Comparison of ENCODE assay signal across 8 cellular contexts in genomic region chr4:47913858-47914218, GRCh38. TPM values are rescaled to one million over a fixed set of nuclear protein-coding genes. Genes with fewer than 3 reads are reported as not detected.
DNase-seq lines count a peak whose midpoint lies in the region; ATAC-seq and TF ChIP-seq lines count a peak whose summit lies in the region.

No MANE protein-coding gene starts in this region.

- 0 to 1% methylated on average over 24 to 30 of the region's 30 CpGs for WGBS in body of pancreas, 2 donors

- H3K27me3 Mint-ChIP-seq in immature natural killer cell (ENCODE audit: low read depth in 3 of 3), result peaks cover 0 to 4% (median 4%) of the 10 kb centered on the region in 3 donors

- TF ChIP-seq CTCF in body of pancreas (IDR thresholded peaks at IDR 0.05), result peak in 1 of 7 experiments; percentile 18

- intact Hi-C loops in body of pancreas (cut with DNase I), result no loop called here

- H3K36me3 Mint-ChIP-seq in immature natural killer cell, result peaks cover 0 to 12% (median 6%) of the 10 kb centered on the region in 3 donors

- peaks cover 10 to 29% (median 19%) of the 10 kb centered on the region in 11 experiments; a peak in 21 of 22 replicates for H3K36me3 ChIP-seq in BLaER1 treated with 17β-estradiol and CSF1 and Interleukin-3, amounts not matched to agents 10 nM and 100 nM
- H3K36me3 ChIP-seq in body of pancreas (replicated peaks in 1 of 2; ENCODE audit: insufficient read depth in 1 of 2, low read depth in 2 of 2), result no peaks in the 10 kb centered on the region

- H3K4me3 ChIP-seq in BLaER1 treated with 17β-estradiol and CSF1 and Interleukin-3, amounts not matched to agents 10 nM and 100 nM, result peak overlapping the region; percentile 77 to 98 (median 93)
- H3K4me3 ChIP-seq in body of pancreas, result peak overlapping the region; percentile 42 to 80

- TF ChIP-seq POLR2A in body of pancreas (IDR thresholded peaks at IDR 0.05), result no peak

- peaks cover 9 to 18% (median 13%) of the 10 kb centered on the region in 11 experiments; a peak in 21 of 22 replicates for H3K9me3 ChIP-seq in BLaER1 treated with 17β-estradiol and CSF1 and Interleukin-3, amounts not matched to agents 10 nM and 100 nM (replicated peaks in 1 of 11)
- no peaks in the 10 kb centered on the region for H3K9me3 ChIP-seq in body of pancreas

- H3K4me3 Mint-ChIP-seq in immature natural killer cell, result peak overlapping the region; percentile 89 to 99 (median 95)

- peak; percentile 20 for ATAC-seq in GM19351 (IDR thresholded peaks at IDR 0.05; ENCODE audit: unreplicated experiment)
- peak; percentile 17 for ATAC-seq in HG03378 (IDR thresholded peaks at IDR 0.05; ENCODE audit: unreplicated experiment)
- peak; percentile 31 for ATAC-seq in body of pancreas

- peaks cover 24 to 41% (median 34%) of the 10 kb centered on the region in 10 experiments for H3K4me1 ChIP-seq in BLaER1 treated with 17β-estradiol and CSF1 and Interleukin-3, amounts not matched to agents 10 nM and 100 nM
- H3K4me1 ChIP-seq in body of pancreas, result peaks cover 32% of the 10 kb centered on the region

- peaks cover 23 to 24% of the 10 kb centered on the region in 2 donors for H3K4me1 Mint-ChIP-seq in immature natural killer cell

- H3K27ac ChIP-seq in BLaER1 treated with 17β-estradiol and CSF1 and Interleukin-3, amounts not matched to agents 10 nM and 100 nM, result peak overlapping the region; percentile 55 to 87 (median 80); a peak in 21 of 22 replicates
- peak overlapping the region; percentile 53 to 90 (median 81) for H3K27ac ChIP-seq in body of pancreas

- no peaks in the 10 kb centered on the region for H3K9me3 Mint-ChIP-seq in immature natural killer cell

- peak overlapping the region; percentile 79 to 97 (median 88) for H3K4me2 ChIP-seq in BLaER1 treated with 17β-estradiol and CSF1 and Interleukin-3, amounts not matched to agents 10 nM and 100 nM

- H3K27me3 ChIP-seq in BLaER1 treated with 17β-estradiol and CSF1 and Interleukin-3, amounts not matched to agents 10 nM and 100 nM, result no peaks in the 10 kb centered on the region
- no peaks in the 10 kb centered on the region for H3K27me3 ChIP-seq in body of pancreas

- H4K20me1 ChIP-seq in BLaER1 treated with 17β-estradiol and CSF1 and Interleukin-3, amounts not matched to agents 10 nM and 100 nM, result no peaks in the 10 kb centered on the region

- H3K9ac ChIP-seq in BLaER1 treated with 17β-estradiol and CSF1 and Interleukin-3, amounts not matched to agents 10 nM and 100 nM, result peak overlapping the region; percentile 82 to 91 (median 87)

- DNase-seq in T-helper 2 cell (peak in 4 of 5 experiments; percentile 12 to 35 (median 18)), body of pancreas (peak; percentile 44 to 55 (median 50)), immature natural killer cell (peak in 1 of 3 donors; percentile 19), inferior parietal cortex (ENCODE audit: extremely low spot score) (no peak)
- peak; percentile 59 for DNase-seq in stimulated activated CD4-positive, alpha-beta T cell treated with anti-CD3 and anti-CD28 coated beads, Interleukin-15, amount 100 ng/mL, for 24 hours

- peak overlapping the region; percentile 53 to 92 (median 89) for H3K27ac Mint-ChIP-seq in immature natural killer cell

RNA-seq across cellular contexts. Expression of gene NFXL1, which starts 0.5 kb away (rescaled TPM):
- 10 to 100 TPM; 14.0 to 14.2 TPM for total RNA-seq in body of pancreas
- polyA plus RNA-seq in immature natural killer cell, result 1 to 10 TPM; 1.7 to 6.4 (median 5.4) TPM
